Comparison of ENCODE assay signal across 18 cellular contexts in the genomic region with DNA sequence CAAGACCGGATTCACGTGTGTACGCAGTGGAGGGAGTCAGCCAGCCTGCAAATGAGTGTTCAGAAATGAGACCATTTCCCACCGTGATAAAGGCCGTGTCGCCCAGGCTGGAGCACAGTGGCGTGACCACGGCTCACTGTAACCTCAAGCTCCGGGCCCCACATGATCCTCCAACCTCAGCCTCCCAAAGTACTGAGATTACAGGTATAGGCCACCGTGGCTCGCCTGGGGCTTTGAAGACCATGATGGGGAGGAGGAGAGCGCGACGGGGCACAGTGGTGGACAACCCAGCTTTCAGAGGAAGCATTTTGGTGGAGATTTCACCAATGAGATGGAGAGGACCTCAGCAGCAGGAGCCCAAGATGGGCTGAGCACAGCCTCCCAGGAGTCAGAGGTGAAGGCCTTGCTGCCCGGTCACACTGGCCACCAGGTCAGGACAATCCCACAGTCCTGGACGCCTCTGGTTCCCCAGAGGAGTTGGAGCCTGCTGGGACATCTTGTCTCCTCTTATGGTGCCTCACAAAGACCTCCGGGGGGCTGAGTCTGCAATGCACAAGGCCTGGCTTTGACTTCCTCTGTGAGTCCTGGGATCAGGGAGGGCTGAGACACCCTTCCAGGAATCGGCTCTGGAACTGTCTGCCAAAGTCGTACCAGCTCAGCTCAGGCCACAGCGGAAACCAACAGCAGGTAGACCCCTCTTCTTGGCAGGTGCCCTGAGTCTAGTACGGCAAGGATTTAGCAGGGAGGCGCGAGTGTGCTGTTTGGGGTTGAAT. TPM values are rescaled to one million over a fixed set of nuclear protein-coding genes. Genes with fewer than 3 reads are reported as not detected.
A peak's percentile ranks its signal among the peaks of the same experiment; 100 is the strongest.
DNase-seq lines count a peak whose midpoint lies in the region; ATAC-seq, FAIRE-seq and TF ChIP-seq lines count a peak whose summit lies in the region.
"Had no signal": no experiment of that assay in that cellular context is flagged by ENCODE, and none has a peak within 500 bp of the region (broad histone marks: within the 10 kb centered on the region; RNA-seq: fewer than 3 reads in every experiment).

No MANE protein-coding gene starts in this region.

- H3K4me3 ChIP-seq in right lobe of liver (no peak overlapping the region), HepG2 (replicated peaks in 1 of 3; ENCODE audit: insufficient read depth in 1 of 3, low read depth in 2 of 3, low read length in 3 of 3) (no peak overlapping the region)
- no peak overlapping the region for H3K4me3 ChIP-seq in naive thymus-derived CD4-positive, alpha-beta T cell (ENCODE audit: low read length)
- H3K4me3 ChIP-seq: dorsolateral prefrontal cortex, HAP-1, pancreas had no signal

- no peak for TF ChIP-seq CTCF in right lobe of liver (IDR thresholded peaks at IDR 0.05)
- TF ChIP-seq CTCF in HepG2 (CRISPR knock-in tag; IDR thresholded peaks at IDR 0.05): no peak

- H3K27me3 ChIP-seq in right lobe of liver: no peaks in the 10 kb centered on the region
- peaks cover 4 to 28% of the 10 kb centered on the region in 2 experiments; a peak in 4 of 5 replicates for H3K27me3 ChIP-seq in HepG2 (ENCODE audit: control insufficient read depth in 1 of 2, insufficient read depth in 2 of 2, low read length in 2 of 2)
- no peaks in the 10 kb centered on the region for H3K27me3 ChIP-seq in naive thymus-derived CD4-positive, alpha-beta T cell (ENCODE audit: control insufficient read depth in 2 of 2, insufficient read depth in 2 of 2, low read length in 2 of 2)
- H3K27me3 ChIP-seq: dorsolateral prefrontal cortex, pancreas had no signal

- H2AFZ ChIP-seq in HepG2 (ENCODE audit: low read length): no peak overlapping the region

- no peak overlapping the region for H3K4me2 ChIP-seq in HepG2 (ENCODE audit: low read depth, low read length)

- ATAC-seq in right lobe of liver (no peak), HepG2 (no peak)
- ATAC-seq in effector memory CD8-positive, alpha-beta T cell (replicated peaks): no peak
- ATAC-seq in naive thymus-derived CD4-positive, alpha-beta T cell: no peak
- ATAC-seq: pancreas, sciatic nerve had no signal

- DNase-seq in right lobe of liver (peak; percentile 3 to 39 (median 29)), HepG2 (ENCODE audit: low spot score) (no peak), NOMO-1 treated with DMSO at 0.1 percent for 48 hours (lab: John Stamatoyannopoulos, UW; ENCODE audit: unreplicated experiment) (no peak), substantia nigra (lab: John Stamatoyannopoulos, UW) (no peak)
- DNase-seq in effector memory CD8-positive, alpha-beta T cell: no peak
- peak in 1 of 9 donors; percentile 6 for DNase-seq in naive thymus-derived CD4-positive, alpha-beta T cell
- DNase-seq in activated T-cell treated with anti-CD3 and anti-CD28 coated beads, Interleukin-2, amount 50 U/mL, for 48 hours: no peak
- DNase-seq: activated CD4-positive, alpha-beta T cell treated with anti-CD3 and anti-CD28 coated beads, Interleukin-2, amount 50 U/mL, for 48 hours; activated gamma-delta T cell treated with Interleukin-2 at 50 U/mL for 16 hours; anterior cingulate cortex; central memory CD4-positive, alpha-beta T cell; IMR-90; NCI-H1436; NCI-H510A had no signal

- H3K4me3 Mint-ChIP-seq in effector memory CD8-positive, alpha-beta T cell: no peak overlapping the region
- H3K4me3 Mint-ChIP-seq in naive thymus-derived CD4-positive, alpha-beta T cell: peak overlapping the region in 1 of 10 donors; percentile 42

- TF ChIP-seq RAD21 in HepG2 (CRISPR knock-in tag; IDR thresholded peaks at IDR 0.05): no peak

- H3K27ac ChIP-seq in right lobe of liver (no peak overlapping the region), HepG2 (ENCODE audit: extremely low read length, insufficient read depth, low read length) (no peak overlapping the region), substantia nigra (ENCODE audit: low read depth, low read length, poor library complexity, severe bottlenecking) (no peak overlapping the region)
- no peak overlapping the region for H3K27ac ChIP-seq in naive thymus-derived CD4-positive, alpha-beta T cell (ENCODE audit: low read depth, low read length)
- H3K27ac ChIP-seq: pancreas had no signal

- no peak overlapping the region for H3K9ac ChIP-seq in HepG2 (ENCODE audit: insufficient read depth, low read depth, low read length)

- H3K4me1 Mint-ChIP-seq in effector memory CD8-positive, alpha-beta T cell (ENCODE audit: low read depth in 2 of 2): peaks cover 28 to 30% of the 10 kb centered on the region in 2 donors
- H3K4me1 Mint-ChIP-seq in naive thymus-derived CD4-positive, alpha-beta T cell: peaks cover 27 to 79% (median 52%) of the 10 kb centered on the region in 7 donors

- no peaks in the 10 kb centered on the region for H4K20me1 ChIP-seq in HepG2 (ENCODE audit: insufficient read depth, low read length)

- H3K9me3 Mint-ChIP-seq in effector memory CD8-positive, alpha-beta T cell: no peaks in the 10 kb centered on the region
- peaks cover 0 to 5% (median 0%) of the 10 kb centered on the region in 11 donors for H3K9me3 Mint-ChIP-seq in naive thymus-derived CD4-positive, alpha-beta T cell

- TF ChIP-seq POLR2A in right lobe of liver (IDR thresholded peaks at IDR 0.05): no peak
- no peak for TF ChIP-seq POLR2A in HepG2 (IDR thresholded peaks at IDR 0.05; ENCODE audit: insufficient read depth in 1 of 2, low read depth in 2 of 2, low read length in 2 of 2)

- FAIRE-seq in HepG2 (lab: Jason Lieb, UNC): no peak
- FAIRE-seq: pancreas had no signal

- peak overlapping the region; percentile 98 to 99 for H3K27ac Mint-ChIP-seq in effector memory CD8-positive, alpha-beta T cell
- H3K27ac Mint-ChIP-seq in naive thymus-derived CD4-positive, alpha-beta T cell: peak overlapping the region in 7 of 9 donors; percentile 66 to 99 (median 79)

- H3K4me1 ChIP-seq in right lobe of liver (no peaks in the 10 kb centered on the region), HepG2 (ENCODE audit: insufficient read depth, low read length) (no peaks in the 10 kb centered on the region)
- peaks cover 31 to 39% of the 10 kb centered on the region in 2 donors for H3K4me1 ChIP-seq in naive thymus-derived CD4-positive, alpha-beta T cell (ENCODE audit: control insufficient read depth in 2 of 2, insufficient read depth in 2 of 2, low read length in 2 of 2)
- H3K4me1 ChIP-seq: HAP-1, pancreas had no signal

- H3K79me2 ChIP-seq in HepG2 (ENCODE audit: insufficient read depth, low read length): no peaks in the 10 kb centered on the region

- WGBS in right lobe of liver (ENCODE audit: insufficient coverage, low coverage, low lambda C conversion rate, missing lambda C conversion rate): 100% methylated on average over 6 of the region's 23 CpGs
- WGBS in HepG2 (ENCODE audit: low lambda C conversion rate): 70% methylated on average over 4 of the region's 23 CpGs

- intact Hi-C loops in right lobe of liver (cut with DNase I) (no loop called here), HepG2 (cut with micrococcal nuclease; ENCODE audit: unreplicated experiment) (no loop called here)
- intact Hi-C loops in naive thymus-derived CD4-positive, alpha-beta T cell (cut with micrococcal nuclease): loop anchor here (5.0 to 10.0 kb wide), 2 partner anchors 70 to 253 kb away; a partner anchor contains a TSS

- H3K36me3 Mint-ChIP-seq in effector memory CD8-positive, alpha-beta T cell (ENCODE audit: insufficient read depth): peaks cover 15% of the 10 kb centered on the region
- peaks cover 0 to 5% (median 0%) of the 10 kb centered on the region in 5 donors for H3K36me3 Mint-ChIP-seq in naive thymus-derived CD4-positive, alpha-beta T cell

- CTCF ChIA-PET in HepG2 (lab: Yijun Ruan, JAX; ENCODE audit: low intra/inter-chr PET ratio, low total read pairs): no interaction called here
- CTCF ChIA-PET in naive thymus-derived CD4-positive, alpha-beta T cell (lab: Charles Lee): interaction anchor here (1.1 kb wide), 1 partner anchor 43 kb away, joined by 3 read pairs; a partner anchor contains a TSS

- H3K27me3 Mint-ChIP-seq in effector memory CD8-positive, alpha-beta T cell: no peaks in the 10 kb centered on the region
- H3K27me3 Mint-ChIP-seq in naive thymus-derived CD4-positive, alpha-beta T cell: no peaks in the 10 kb centered on the region

- H3K9me3 ChIP-seq in right lobe of liver: no peaks in the 10 kb centered on the region
- no peaks in the 10 kb centered on the region for H3K9me3 ChIP-seq in HepG2 (ENCODE audit: low read length)
- H3K9me3 ChIP-seq in naive thymus-derived CD4-positive, alpha-beta T cell (ENCODE audit: control insufficient read depth in 2 of 3, low read length in 3 of 3): no peaks in the 10 kb centered on the region
- H3K9me3 ChIP-seq: HAP-1, pancreas had no signal

- POLR2A ChIA-PET in HepG2 (lab: Yijun Ruan, JAX): no interaction called here
- POLR2A ChIA-PET in naive thymus-derived CD4-positive, alpha-beta T cell (lab: Charles Lee): no interaction called here

- no peaks in the 10 kb centered on the region for H3K36me3 ChIP-seq in right lobe of liver
- H3K36me3 ChIP-seq in HepG2 (replicated peaks in 1 of 2; ENCODE audit: control insufficient read depth in 1 of 2, insufficient read depth in 2 of 2, low read length in 2 of 2): no peaks in the 10 kb centered on the region
- H3K36me3 ChIP-seq in naive thymus-derived CD4-positive, alpha-beta T cell (ENCODE audit: control insufficient read depth in 2 of 3, insufficient read depth in 3 of 3, low read length in 3 of 3): no peaks in the 10 kb centered on the region
- H3K36me3 ChIP-seq: HAP-1, pancreas had no signal

- BruUV-seq in HepG2 (replicated peaks; lab: Mats Ljungman, UMichigan): no TSS peak

- in situ Hi-C loops in HepG2 (cut with HindIII; ENCODE audit: extremely low pct_ligation_motif_present, low pct_unique_long_range_greater_than_20kb): no loop called here

- TF ChIP-seq EP300 in HepG2 (IDR thresholded peaks at IDR 0.05; ENCODE audit: low read depth in 2 of 2, low read length in 2 of 2) (no peak), HepG2 (CRISPR knock-in tag; IDR thresholded peaks at IDR 0.05; ENCODE audit: borderline replicate concordance) (no peak)

RNA-seq across cellular contexts. Expression of a gene that starts 22.4 kb away (rescaled TPM):
- 10 to 100 TPM; 17.8 to 23.0 (median 19.7) TPM for total RNA-seq in right lobe of liver
- total RNA-seq in HepG2 (2016; rRNA removed; fragmentation: Illumina TruSeq; extraction: Trizol): 19.6 and 31.3 TPM in 2 replicates
- total RNA-seq in HepG2 (2016; cell fraction: cytosol; rRNA removed; fragmentation: Illumina TruSeq; extraction: Trizol; ENCODE audit: low read depth): 36.9 and 47.9 TPM in 2 replicates
- 17.4 and 29.0 TPM in 2 replicates for total RNA-seq in HepG2 (2016; cell fraction: insoluble cytoplasmic fraction; rRNA removed; fragmentation: Illumina TruSeq; extraction: Trizol)
- 44.7 and 51.6 TPM in 2 replicates for total RNA-seq in HepG2 (2016; cell fraction: membrane; rRNA removed; fragmentation: Illumina TruSeq; extraction: Trizol)
- total RNA-seq in HepG2 (2016; cell fraction: nucleus; rRNA removed; fragmentation: Illumina TruSeq; extraction: Trizol): 17.8 and 19.3 TPM in 2 replicates
- 29.0 and 35.5 TPM in 2 replicates for polyA plus RNA-seq in HepG2 (2011; rRNA removed)
- polyA plus RNA-seq in HepG2 (2011; cell fraction: cytosol; rRNA removed): 18.8 and 32.8 TPM in 2 replicates
- 55.8 and 75.6 TPM in 2 replicates for polyA plus RNA-seq in HepG2 (2011; cell fraction: nucleus; rRNA removed)
- polyA plus RNA-seq in HepG2 (2012): 13.3 and 19.0 TPM in 2 replicates
- polyA plus RNA-seq in HepG2 (2016; cell fraction: cytosol; fragmentation: Illumina TruSeq; extraction: Trizol; ENCODE audit: low read depth): 75.4 and 78.8 TPM in 2 replicates
- 24.7 and 25.4 TPM in 2 replicates for polyA plus RNA-seq in HepG2 (2016; cell fraction: insoluble cytoplasmic fraction; fragmentation: Illumina TruSeq; extraction: Trizol; ENCODE audit: low read depth)
- 58.0 and 61.9 TPM in 2 replicates for polyA plus RNA-seq in HepG2 (2016; cell fraction: membrane; fragmentation: Illumina TruSeq; extraction: Trizol; ENCODE audit: low read depth)
- 40.4 and 42.9 TPM in 2 replicates for polyA plus RNA-seq in HepG2 (2016; cell fraction: nucleus; fragmentation: Illumina TruSeq; extraction: Trizol; ENCODE audit: insufficient read depth, low read depth)
- 56.0 and 71.8 TPM in 2 replicates for polyA minus RNA-seq in HepG2 (2011; rRNA and poly(A)+ RNA removed; ENCODE audit: low replicate concordance)
- polyA minus RNA-seq in HepG2 (2011; cell fraction: cytosol; rRNA and poly(A)+ RNA removed): 16.4 and 18.3 TPM in 2 replicates
- polyA minus RNA-seq in HepG2 (2011; cell fraction: nucleus; rRNA and poly(A)+ RNA removed): 38.0 and 41.2 TPM in 2 replicates
- total RNA-seq in naive thymus-derived CD4-positive, alpha-beta T cell: 100 to 1,000 TPM in 1 of 5 experiments, 10 to 100 TPM in 4; 25.6 to 106 (median 46.0) TPM
- polyA plus RNA-seq in naive thymus-derived CD4-positive, alpha-beta T cell: 10 to 100 TPM; 18.9 to 25.4 TPM

RNA-seq across cellular contexts. Expression of a gene that starts 42.4 kb away (rescaled TPM):
- total RNA-seq in right lobe of liver (1 to 10 TPM; 3.5 to 5.1 (median 4.6) TPM), HepG2 (2016; rRNA removed; fragmentation: Illumina TruSeq; extraction: Trizol) (12.6 and 16.3 TPM in 2 replicates)
- total RNA-seq in HepG2 (2016; cell fraction: cytosol; rRNA removed; fragmentation: Illumina TruSeq; extraction: Trizol; ENCODE audit: low read depth): 0.71 TPM in 2 replicates
- 12.9 and 15.5 TPM in 2 replicates for total RNA-seq in HepG2 (2016; cell fraction: insoluble cytoplasmic fraction; rRNA removed; fragmentation: Illumina TruSeq; extraction: Trizol)
- 3.8 and 4.0 TPM in 2 replicates for total RNA-seq in HepG2 (2016; cell fraction: membrane; rRNA removed; fragmentation: Illumina TruSeq; extraction: Trizol)
- 10.8 and 13.7 TPM in 2 replicates for total RNA-seq in HepG2 (2016; cell fraction: nucleus; rRNA removed; fragmentation: Illumina TruSeq; extraction: Trizol)
- polyA plus RNA-seq in HepG2 (2011; rRNA removed): 3.3 and 3.9 TPM in 2 replicates
- 1.8 and 1.9 TPM in 2 replicates for polyA plus RNA-seq in HepG2 (2011; cell fraction: cytosol; rRNA removed)
- 4.8 and 5.1 TPM in 2 replicates for polyA plus RNA-seq in HepG2 (2011; cell fraction: nucleus; rRNA removed)
- 5.4 and 6.4 TPM in 2 replicates for polyA plus RNA-seq in HepG2 (2012)
- polyA plus RNA-seq in HepG2 (2016; cell fraction: cytosol; fragmentation: Illumina TruSeq; extraction: Trizol; ENCODE audit: low read depth): 0.45 and 0.70 TPM in 2 replicates
- 12.2 and 12.5 TPM in 2 replicates for polyA plus RNA-seq in HepG2 (2016; cell fraction: insoluble cytoplasmic fraction; fragmentation: Illumina TruSeq; extraction: Trizol; ENCODE audit: low read depth)
- polyA plus RNA-seq in HepG2 (2016; cell fraction: membrane; fragmentation: Illumina TruSeq; extraction: Trizol; ENCODE audit: low read depth): 1.8 TPM in 2 replicates
- 26.7 and 27.4 TPM in 2 replicates for polyA plus RNA-seq in HepG2 (2016; cell fraction: nucleus; fragmentation: Illumina TruSeq; extraction: Trizol; ENCODE audit: insufficient read depth, low read depth)
- 1.8 and 2.1 TPM in 2 replicates for polyA minus RNA-seq in HepG2 (2011; rRNA and poly(A)+ RNA removed; ENCODE audit: low replicate concordance)
- polyA minus RNA-seq in HepG2 (2011; cell fraction: cytosol; rRNA and poly(A)+ RNA removed): 2.2 and 3.3 TPM in 2 replicates
- 5.8 and 6.0 TPM in 2 replicates for polyA minus RNA-seq in HepG2 (2011; cell fraction: nucleus; rRNA and poly(A)+ RNA removed)
- total RNA-seq in naive thymus-derived CD4-positive, alpha-beta T cell: 10 to 100 TPM; 24.4 to 88.2 (median 34.1) TPM
- 10 to 100 TPM; 18.5 to 25.9 TPM for polyA plus RNA-seq in naive thymus-derived CD4-positive, alpha-beta T cell

RNA-seq across cellular contexts. Expression of a gene that starts 42.4 kb away (rescaled TPM):
- total RNA-seq in right lobe of liver: 1 to 10 TPM in 4 of 6 experiments, under 1 TPM in 2; 0.87 to 2.5 (median 1.4) TPM
- total RNA-seq in HepG2 (2016; rRNA removed; fragmentation: Illumina TruSeq; extraction: Trizol): 0.60 and 0.93 TPM in 2 replicates
- total RNA-seq in HepG2 (2016; cell fraction: cytosol; rRNA removed; fragmentation: Illumina TruSeq; extraction: Trizol; ENCODE audit: low read depth): 2.3 and 2.5 TPM in 2 replicates
- total RNA-seq in HepG2 (2016; cell fraction: insoluble cytoplasmic fraction; rRNA removed; fragmentation: Illumina TruSeq; extraction: Trizol): 0.68 and 1.1 TPM in 2 replicates
- 1.6 and 1.9 TPM in 2 replicates for total RNA-seq in HepG2 (2016; cell fraction: membrane; rRNA removed; fragmentation: Illumina TruSeq; extraction: Trizol)
- 1.1 and 1.5 TPM in 2 replicates for total RNA-seq in HepG2 (2016; cell fraction: nucleus; rRNA removed; fragmentation: Illumina TruSeq; extraction: Trizol)
- 1.2 and 1.5 TPM in 2 replicates for polyA plus RNA-seq in HepG2 (2011; rRNA removed)
- 0.81 and 3.7 TPM in 2 replicates for polyA plus RNA-seq in HepG2 (2011; cell fraction: cytosol; rRNA removed)
- 2.7 and 3.7 TPM in 2 replicates for polyA plus RNA-seq in HepG2 (2011; cell fraction: nucleus; rRNA removed)
- 0.39 and 0.48 TPM in 2 replicates for polyA plus RNA-seq in HepG2 (2012)
- 1.0 and 1.4 TPM in 2 replicates for polyA plus RNA-seq in HepG2 (2016; cell fraction: cytosol; fragmentation: Illumina TruSeq; extraction: Trizol; ENCODE audit: low read depth)
- 0.57 and 1.2 TPM in 2 replicates for polyA plus RNA-seq in HepG2 (2016; cell fraction: insoluble cytoplasmic fraction; fragmentation: Illumina TruSeq; extraction: Trizol; ENCODE audit: low read depth)
- 0.90 and 1.4 TPM in 2 replicates for polyA plus RNA-seq in HepG2 (2016; cell fraction: membrane; fragmentation: Illumina TruSeq; extraction: Trizol; ENCODE audit: low read depth)
- polyA plus RNA-seq in HepG2 (2016; cell fraction: nucleus; fragmentation: Illumina TruSeq; extraction: Trizol; ENCODE audit: insufficient read depth, low read depth): 0.88 and 2.2 TPM in 2 replicates
- 0.44 and 0.96 TPM in 2 replicates for polyA minus RNA-seq in HepG2 (2011; rRNA and poly(A)+ RNA removed; ENCODE audit: low replicate concordance)
- polyA minus RNA-seq in HepG2 (2011; cell fraction: cytosol; rRNA and poly(A)+ RNA removed): 1.2 and 1.3 TPM in 2 replicates
- 0.75 and 1.2 TPM in 2 replicates for polyA minus RNA-seq in HepG2 (2011; cell fraction: nucleus; rRNA and poly(A)+ RNA removed)
- 1 to 10 TPM; 2.4 to 5.4 (median 3.2) TPM for total RNA-seq in naive thymus-derived CD4-positive, alpha-beta T cell
- polyA plus RNA-seq in naive thymus-derived CD4-positive, alpha-beta T cell: under 1 TPM; 0.17 to 0.95 TPM

Comparison
In these comparisons a context has a peak if more than half of its experiments do, and no peak if none do; other contexts are left out.
1. DNase-seq: peak in right lobe of liver (3 of 3); none in HepG2 (single experiment), effector memory CD8-positive, alpha-beta T cell (0 of 3), NOMO-1 treated with DMSO at 0.1 percent for 48 hours (single experiment), substantia nigra (0 of 49) and activated T-cell treated with anti-CD3 and anti-CD28 coated beads, Interleukin-2, amount 50 U/mL, for 48 hours (0 of 2).
2. intact Hi-C loops: an anchor here in naive thymus-derived CD4-positive, alpha-beta T cell (5.0 to 10.0 kb wide); none called in right lobe of liver and HepG2.